In the genomic region with DNA sequence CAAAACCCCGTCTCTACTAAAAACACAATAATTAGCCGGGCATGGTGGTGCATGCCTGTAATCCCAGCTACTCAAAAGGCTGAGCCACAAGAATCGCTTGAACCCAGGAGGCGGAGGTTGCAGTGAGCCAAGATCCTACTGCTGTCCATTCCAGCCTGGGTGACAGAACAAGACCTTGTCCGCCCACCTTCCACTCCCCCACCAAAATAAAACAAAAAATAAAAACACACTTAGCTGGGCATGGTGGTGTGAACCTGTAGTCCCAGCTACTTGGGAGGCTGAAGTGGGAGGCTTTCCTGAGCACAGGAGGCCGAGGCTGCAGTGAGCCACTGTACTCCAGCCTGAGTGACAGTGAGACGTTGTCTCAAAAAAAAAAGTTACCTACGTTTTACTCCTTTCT, we compare ENCODE assay signal across 23 cellular contexts. TPM values are rescaled to one million over a fixed set of nuclear protein-coding genes. Genes with fewer than 3 reads are reported as not detected.
"Had no signal": no experiment of that assay in that cellular context is flagged by ENCODE, and none has a peak within 500 bp of the region (broad histone marks: within the 10 kb centered on the region; RNA-seq: fewer than 3 reads in every experiment).

No MANE protein-coding gene starts in this region.

- H3K27ac ChIP-seq: RWPE1 had no signal

- FAIRE-seq: HepG2 had no signal

- H3K9me2 ChIP-seq: SK-N-SH had no signal

- H3K4me3 ChIP-seq: MG63 had no signal

- ATAC-seq: HepG2, Panc1, PC-3 had no signal

- DNase-seq: IMR-90; Karpas-422; KG1; MG63; NCI-H1092; NCI-H1105 treated with DMSO at 0.1 percent for 48 hours; NCI-H1417 treated with DMSO at 0.1 percent for 48 hours; NCI-H146; NCI-H1694 treated with DMSO at 0.1 percent for 48 hours; NCI-H1930; NCI-H2081; NCI-H2107; NCI-H2227 treated with DMSO at 0.1 percent for 48 hours; NCI-H526 treated with DMSO at 0.1 percent for 48 hours; NCI-H774; NK-92 treated with Interleukin-12 subunit alpha and Interleukin-12 subunit beta, amount 100 ng/mL, for 24 hours; PC-3; SHP77 had no signal

- H3K9me3 ChIP-seq: MG63, SK-N-SH had no signal

- H3K36me3 ChIP-seq: MG63 had no signal

- H3K4me2 ChIP-seq: SK-N-SH had no signal

RNA-seq across cellular contexts. Expression of gene PPM1E, which starts 3.2 kb away (rescaled TPM):
- total RNA-seq: HepG2, HT-29, PC-3 had no signal
